In the genomic region with DNA sequence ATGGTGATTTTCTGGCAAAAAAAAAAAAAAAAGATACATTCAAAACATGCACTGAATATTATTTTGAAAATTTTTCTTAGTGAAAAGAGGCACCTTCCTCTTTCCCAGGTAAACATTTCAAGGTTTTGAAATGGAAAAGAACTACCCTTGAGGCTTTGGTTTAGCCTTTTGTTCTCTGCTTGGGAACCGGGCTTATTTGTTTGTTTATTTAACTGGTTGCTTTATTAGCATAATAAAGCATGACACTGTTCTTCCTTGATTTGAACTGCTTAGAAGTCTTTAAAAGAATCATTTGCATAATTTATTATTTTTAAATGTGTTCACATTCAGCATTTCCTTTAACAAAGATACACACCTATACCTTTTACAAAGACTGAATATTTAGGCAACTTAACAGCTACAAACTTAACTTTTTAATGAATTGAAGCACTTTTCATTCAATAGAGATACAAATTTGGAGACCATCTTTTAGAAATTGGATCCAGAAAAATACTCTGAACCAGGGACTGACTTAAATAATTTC, we compare ENCODE assay signal across 30 cellular contexts.
"Had no signal": no experiment of that assay in that cellular context is flagged by ENCODE, and none has a peak within 500 bp of the region (broad histone marks: within the 10 kb centered on the region; RNA-seq: fewer than 3 reads in every experiment).

No MANE protein-coding gene starts in this region.

- H3K27ac ChIP-seq: SJCRH30 had no signal

- H3K4me1 ChIP-seq: SJCRH30 had no signal

- ATAC-seq: activated T-helper 17 cell treated with anti-CD3 and anti-CD28 coated beads, Interleukin-2, amount 50 U/mL, for 72 hours; Panc1; Right ventricle myocardium inferior had no signal

- H3K4me2 ChIP-seq: SK-N-SH had no signal

- H3K4me3 Mint-ChIP-seq: activated CD4-positive, alpha-beta T cell treated with anti-CD3 and anti-CD28 coated beads, Interleukin-2, amount 10 ng/mL, durations not matched to agents 24 days and 14 days; activated naive CD4-positive, alpha-beta T cell treated with anti-CD3 and anti-CD28 coated beads for 36 hours; activated naive CD8-positive, alpha-beta T cell; activated T-helper 17 cell treated with anti-CD3 and anti-CD28 coated beads, Interleukin-2, amount 50 U/mL, for 72 hours; brain; central memory CD8-positive, alpha-beta T cell; T-helper 2 cell treated with Interferon-gamma antibody and Interleukin-4, amounts not matched to agents 5 μg/mL and 100 μg/mL, for 36 hours had no signal

- DNase-seq: activated CD4-positive, alpha-beta T cell treated with anti-CD3 and anti-CD28 coated beads, Interleukin-2, amount 10 ng/mL, durations not matched to agents 24 days and 14 days; activated CD4-positive, alpha-beta T cell treated with anti-CD3 and anti-CD28 coated beads, Interleukin-2, amount 50 U/mL, for 48 hours; activated CD4-positive, CD25-positive, alpha-beta regulatory T cell treated with anti-CD3 and anti-CD28 coated beads, Interleukin-2, amount 50 U/mL, for 72 hours; activated gamma-delta T cell; activated naive CD4-positive, alpha-beta T cell treated with anti-CD3 and anti-CD28 coated beads for 36 hours; activated T-cell treated with anti-CD3 and anti-CD28 coated beads for 4 hours; activated T-cell treated with anti-CD3 and anti-CD28 coated beads, Interleukin-2, amount 50 U/mL, for 48 hours; amygdala; KG1; NCI-H1092; NCI-H1417; NCI-H2029; NCI-H2107; NCI-H2171 treated with DMSO at 0.1 percent for 48 hours; NCI-H226; NCI-H510A; NCI-H526 treated with DMSO at 0.1 percent for 48 hours; NCI-H82; OCI-M1; RPMI8226; SJCRH30; SK-N-SH; T-helper 1 cell had no signal

- H3K27me3 Mint-ChIP-seq: activated CD4-positive, alpha-beta T cell treated with anti-CD3 and anti-CD28 coated beads, Interleukin-2, amount 10 ng/mL, durations not matched to agents 24 days and 14 days; activated naive CD8-positive, alpha-beta T cell; activated T-helper 17 cell treated with anti-CD3 and anti-CD28 coated beads, Interleukin-2, amount 50 U/mL, for 72 hours; brain; central memory CD8-positive, alpha-beta T cell had no signal

- H3K27ac Mint-ChIP-seq: activated CD4-positive, alpha-beta T cell treated with anti-CD3 and anti-CD28 coated beads, Interleukin-2, amount 10 ng/mL, durations not matched to agents 24 days and 14 days; activated naive CD4-positive, alpha-beta T cell treated with anti-CD3 and anti-CD28 coated beads for 36 hours; activated naive CD8-positive, alpha-beta T cell; activated T-helper 17 cell treated with anti-CD3 and anti-CD28 coated beads, Interleukin-2, amount 50 U/mL, for 72 hours; brain; T-helper 2 cell treated with Interferon-gamma antibody and Interleukin-4, amounts not matched to agents 5 μg/mL and 100 μg/mL, for 36 hours had no signal

- H3K4me3 ChIP-seq: SJCRH30 had no signal

- H3K27me3 ChIP-seq: SJCRH30 had no signal

- H3K9ac ChIP-seq: SK-N-SH had no signal

- H3K9me3 Mint-ChIP-seq: central memory CD8-positive, alpha-beta T cell had no signal

- H3K4me1 Mint-ChIP-seq: brain had no signal
